Comparison of ENCODE assay signal across 7 cellular contexts in the genomic region with DNA sequence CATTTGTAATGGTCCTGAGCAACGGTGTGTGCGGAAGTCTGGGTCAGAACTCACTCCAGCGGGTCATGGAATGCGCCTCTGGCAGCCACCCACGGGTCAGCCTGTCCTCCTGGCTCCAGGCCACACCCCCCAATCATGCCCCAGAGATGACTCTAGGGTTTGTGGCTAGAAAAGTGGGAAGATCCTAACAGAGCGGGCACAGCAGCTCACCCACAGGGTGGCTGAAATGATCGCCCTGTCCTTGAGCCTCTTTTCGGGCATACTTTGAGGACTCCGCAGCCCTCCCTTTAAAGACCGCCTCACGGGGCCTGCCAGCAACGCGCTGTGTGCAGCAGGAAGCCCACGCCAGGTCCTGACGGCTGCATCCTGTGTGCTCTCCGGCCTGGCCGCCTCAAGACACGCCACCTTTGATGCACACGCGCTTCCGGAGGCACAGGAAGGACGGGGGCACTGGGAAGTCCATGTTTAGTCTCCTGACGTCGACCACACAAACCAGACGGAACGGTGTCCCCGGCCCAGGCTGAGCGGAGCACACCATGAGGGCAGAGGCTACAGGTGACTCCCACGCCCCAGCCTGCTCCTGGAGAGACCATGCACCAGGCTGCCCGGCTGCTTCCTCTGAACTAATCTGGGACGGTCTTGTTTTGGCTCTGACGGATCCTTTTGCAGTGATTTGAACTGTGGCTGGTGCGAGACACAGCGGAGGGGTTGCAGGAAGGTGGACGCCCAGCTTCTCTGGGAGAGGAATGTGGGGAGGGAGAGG.
DNase-seq lines count a peak whose midpoint lies in the region; ATAC-seq and TF ChIP-seq lines count a peak whose summit lies in the region.

No MANE protein-coding gene starts in this region.

- no peaks in the 10 kb centered on the region for H3K27me3 ChIP-seq in HCT116 (ENCODE audit: insufficient read depth, low read length)

- H3K9me3 Mint-ChIP-seq in stimulated activated naive B cell treated with anti-CD40 and anti-IgM and Interleukin-4, amounts not matched to agents 10 μg/mL and 1 μg/mL and 100 μg/mL, for 72 hours, result no peaks in the 10 kb centered on the region

- H3K4me1 Mint-ChIP-seq in stimulated activated naive B cell treated with anti-CD40 and anti-IgM and Interleukin-4, amounts not matched to agents 10 μg/mL and 1 μg/mL and 100 μg/mL, for 72 hours, result peaks cover 7 to 74% of the 10 kb centered on the region in 2 donors

- H3K9ac ChIP-seq in HCT116 (ENCODE audit: low read length), result no peak overlapping the region

- H3K4me3 ChIP-seq in HCT116 (replicated peaks in 1 of 2; ENCODE audit: low read depth in 1 of 2, low read length in 2 of 2), result no peak overlapping the region

- no peak for DNase-seq in HCT116 (ENCODE audit: low read depth, low spot score)
- DNase-seq in activated T-cell treated with anti-CD3 and anti-CD28 coated beads, Interleukin-2, amount 50 U/mL, for 48 hours, result peak; percentile 29 to 39
- peak; percentile 36 for DNase-seq in left ventricle myocardium superior
- DNase-seq in stimulated activated naive B cell treated with anti-CD40 and anti-IgM and Interleukin-4, amounts not matched to agents 10 μg/mL and 1 μg/mL and 100 μg/mL, for 72 hours, result no peak
- DNase-seq in SHP77 treated with DMSO at 0.1 percent for 48 hours (lab: John Stamatoyannopoulos, UW), result no peak
- DNase-seq in NCI-H1105 (lab: John Stamatoyannopoulos, UW), result no peak
- DNase-seq in GM13977 (ENCODE audit: low spot score), result no peak

- no peaks in the 10 kb centered on the region for H3K9me2 ChIP-seq in HCT116 (ENCODE audit: insufficient read depth)

- no peak overlapping the region for H3K27ac ChIP-seq in HCT116 (ENCODE audit: low read depth, low read length)

- no peaks in the 10 kb centered on the region for H3K9me3 ChIP-seq in HCT116 (ENCODE audit: control insufficient read depth in 1 of 2, insufficient read depth in 1 of 2, low read depth in 1 of 2, low read length in 2 of 2)

- no TSS peak for BruUV-seq in HCT116 (replicated peaks; lab: Mats Ljungman, UMichigan)

- peak overlapping the region; percentile 7 to 50 for H3K4me3 Mint-ChIP-seq in stimulated activated naive B cell treated with anti-CD40 and anti-IgM and Interleukin-4, amounts not matched to agents 10 μg/mL and 1 μg/mL and 100 μg/mL, for 72 hours

- H3K27ac Mint-ChIP-seq in stimulated activated naive B cell treated with anti-CD40 and anti-IgM and Interleukin-4, amounts not matched to agents 10 μg/mL and 1 μg/mL and 100 μg/mL, for 72 hours, result peak overlapping the region; percentile 25

- H2AFZ ChIP-seq in HCT116 (ENCODE audit: low read depth, low read length, poor library complexity, severe bottlenecking), result no peak overlapping the region

- H3K27me3 Mint-ChIP-seq in stimulated activated naive B cell treated with anti-CD40 and anti-IgM and Interleukin-4, amounts not matched to agents 10 μg/mL and 1 μg/mL and 100 μg/mL, for 72 hours, result peaks cover 0 to 23% of the 10 kb centered on the region in 2 donors

- peaks cover 0 to 3% of the 10 kb centered on the region in 2 experiments; a peak in 1 of 4 replicates for H3K36me3 ChIP-seq in HCT116 (ENCODE audit: control insufficient read depth in 1 of 2, insufficient read depth in 2 of 2, low read length in 2 of 2)

- RAD21 ChIA-PET in HCT116 (lab: Charles Lee; ENCODE audit: low non-redundant PET in 1 of 2, low total read pairs in 2 of 2, uncharacterized antibody in 2 of 2, unreplicated experiment in 2 of 2), result no interaction called here

- TF ChIP-seq RAD21 in HCT116 (IDR thresholded peaks at IDR 0.05; ENCODE audit: low read depth), result no peak

- H3K4me1 ChIP-seq in HCT116 (ENCODE audit: control insufficient read depth in 1 of 2, insufficient read depth in 2 of 2, low read length in 2 of 2), result peaks cover 0 to 5% of the 10 kb centered on the region in 2 experiments; a peak in 1 of 4 replicates

- CTCF ChIA-PET in HCT116 (lab: Charles Lee), result no interaction called here

- no peak for TF ChIP-seq POLR2A in HCT116 (IDR thresholded peaks at IDR 0.05; ENCODE audit: borderline replicate concordance, extremely low read depth, insufficient read depth, insufficient read length)

- intact Hi-C loops in HCT116 (cut with micrococcal nuclease) (no loop called here), left ventricle myocardium superior (cut with micrococcal nuclease) (no loop called here)

- ATAC-seq in HCT116, result no peak
- peak; percentile 15 for ATAC-seq in left ventricle myocardium superior
- ATAC-seq in stimulated activated naive B cell treated with anti-CD40 and anti-IgM and Interleukin-4, amounts not matched to agents 10 μg/mL and 1 μg/mL and 100 μg/mL, for 72 hours (replicated peaks), result peak; percentile 90 to 91

- POLR2A ChIA-PET in HCT116 (lab: Charles Lee), result no interaction called here

- H4K20me1 ChIP-seq in HCT116 (ENCODE audit: insufficient read depth), result no peaks in the 10 kb centered on the region

- in situ Hi-C loops in GM13977 (cut with MboI; ENCODE audit: low pct_unique_long_range_greater_than_20kb, low sequenced_read_pairs, unreplicated experiment), result loop anchor here (10.0 kb wide), 1 partner anchor 48 kb away; no protein-coding TSS in a partner anchor

- peaks cover 7% of the 10 kb centered on the region in 2 donors for H3K36me3 Mint-ChIP-seq in stimulated activated naive B cell treated with anti-CD40 and anti-IgM and Interleukin-4, amounts not matched to agents 10 μg/mL and 1 μg/mL and 100 μg/mL, for 72 hours

- H3K79me2 ChIP-seq in HCT116 (ENCODE audit: insufficient read depth, low read length), result no peaks in the 10 kb centered on the region

- peak overlapping the region; percentile 21; the same call in 1 of the 2 replicates for H3K4me2 ChIP-seq in HCT116 (ENCODE audit: low read length)

- TF ChIP-seq CTCF in HCT116 (IDR thresholded peaks at IDR 0.05 in 2 of 3, conservative IDR thresholded peaks at IDR 0.05 in 1 of 3; ENCODE audit: borderline replicate concordance in 1 of 3, insufficient read depth in 1 of 3, low read depth in 2 of 3, low read length in 2 of 3), result no peak
- no peak for TF ChIP-seq CTCF in GM13977 (IDR thresholded peaks at IDR 0.05; ENCODE audit: extremely low read depth, insufficient read depth, missing control alignments)

TF ChIP-seq in HCT116, 20 proteins besides CTCF, POLR2A, EP300 and RAD21:
- TF ChIP-seq EZH2phosphoT487 (IDR thresholded peaks at IDR 0.05; ENCODE audit: borderline replicate concordance), result no peak
- TF ChIP-seq YY1 (IDR thresholded peaks at IDR 0.05; ENCODE audit: extremely low read depth, insufficient replicate concordance, low read depth, low read length), result no peak
- no peak for TF ChIP-seq ATF3 (IDR thresholded peaks at IDR 0.05)

Comparison
In these comparisons a context has a peak if more than half of its experiments do, and no peak if none do; other contexts are left out.
1. DNase-seq: peak in activated T-cell treated with anti-CD3 and anti-CD28 coated beads, Interleukin-2, amount 50 U/mL, for 48 hours (2 of 2) and left ventricle myocardium superior (single experiment); none in HCT116 (single experiment), stimulated activated naive B cell treated with anti-CD40 and anti-IgM and Interleukin-4, amounts not matched to agents 10 μg/mL and 1 μg/mL and 100 μg/mL, for 72 hours (single experiment), SHP77 treated with DMSO at 0.1 percent for 48 hours (single experiment), NCI-H1105 (single experiment) and GM13977 (single experiment).